Comparison of ENCODE assay signal across 11 cellular contexts in genomic region chr3:80733522-80734176, GRCh38.
A peak's percentile ranks its signal among the peaks of the same experiment; 100 is the strongest.
DNase-seq lines count a peak whose midpoint lies in the region; ATAC-seq, FAIRE-seq and TF ChIP-seq lines count a peak whose summit lies in the region.
"Had no signal": no experiment of that assay in that cellular context is flagged by ENCODE, and none has a peak within 500 bp of the region (broad histone marks: within the 10 kb centered on the region; RNA-seq: fewer than 3 reads in every experiment).

No MANE protein-coding gene starts in this region.

- no peaks in the 10 kb centered on the region for H3K36me3 ChIP-seq in mesenchymal stem cell (ENCODE audit: control insufficient read depth in 1 of 2, insufficient read depth in 2 of 2, low read depth in 1 of 2, low read length in 2 of 2)

- no peak overlapping the region for H3K14ac ChIP-seq in mesenchymal stem cell (ENCODE audit: low read length in 2 of 2)

- H2BK12ac ChIP-seq in mesenchymal stem cell (ENCODE audit: low read length in 2 of 2) = no peak overlapping the region

- no peak overlapping the region for H2BK15ac ChIP-seq in mesenchymal stem cell (ENCODE audit: low read depth, poor library complexity, severe bottlenecking)

- intact Hi-C loops in Calu3 (cut with micrococcal nuclease; ENCODE audit: unreplicated experiment) = loop anchor here (1.0 kb wide), 1 partner anchor 37 kb away; no protein-coding TSS in a partner anchor

- no peak for TF ChIP-seq POLR2A in H54 (IDR thresholded peaks at IDR 0.05; ENCODE audit: low read depth, low read length)

- DNase-seq in Calu3 = peak; percentile 68
- peak; percentile 63 for DNase-seq in MV-4-11 (lab: John Stamatoyannopoulos, UW)
- peak; percentile 71 to 92 for DNase-seq in cardiac fibroblast (ENCODE audit: low read depth in 2 of 2)
- DNase-seq in mesenchymal stem cell = peak; percentile 41
- DNase-seq in H54 (ENCODE audit: insufficient read length, low spot score) = no peak
- DNase-seq: CD4-positive, CD25-positive, alpha-beta regulatory T cell; naive thymus-derived CD4-positive, alpha-beta T cell; NCI-H1694 had no signal

- no peak overlapping the region for H3K4me2 ChIP-seq in mesenchymal stem cell (ENCODE audit: low read length, poor library complexity, severe bottlenecking)

- BruUV-seq in Calu3 (replicated peaks; lab: Mats Ljungman, UMichigan) = no TSS peak

- ATAC-seq in HG02759 (IDR thresholded peaks at IDR 0.05; ENCODE audit: unreplicated experiment) (no peak), HG03039 (IDR thresholded peaks at IDR 0.05; ENCODE audit: unreplicated experiment) (no peak), GM19328 (IDR thresholded peaks at IDR 0.05; ENCODE audit: unreplicated experiment) (no peak)
- ATAC-seq: naive thymus-derived CD4-positive, alpha-beta T cell had no signal

- H2BK5ac ChIP-seq in mesenchymal stem cell (ENCODE audit: low read depth, low read length, poor library complexity, severe bottlenecking) = no peak overlapping the region

- H3K79me1 ChIP-seq in mesenchymal stem cell (replicated peaks; ENCODE audit: low read length, poor library complexity, severe bottlenecking) = no peaks in the 10 kb centered on the region

- no peaks in the 10 kb centered on the region for H3K27me3 Mint-ChIP-seq in Calu3 (ENCODE audit: unreplicated experiment)
- H3K27me3 Mint-ChIP-seq: CD4-positive, CD25-positive, alpha-beta regulatory T cell; naive thymus-derived CD4-positive, alpha-beta T cell had no signal

- no peak overlapping the region for H3K18ac ChIP-seq in mesenchymal stem cell (ENCODE audit: low read depth in 1 of 2, low read length in 2 of 2)

- peaks cover 19% of the 10 kb centered on the region for H3K4me1 Mint-ChIP-seq in Calu3 (ENCODE audit: low read depth, unreplicated experiment)
- H3K4me1 Mint-ChIP-seq: CD4-positive, CD25-positive, alpha-beta regulatory T cell; naive thymus-derived CD4-positive, alpha-beta T cell had no signal

- H3K27me3 ChIP-seq in mesenchymal stem cell (ENCODE audit: control insufficient read depth in 1 of 2, insufficient read depth in 1 of 2, low read length in 2 of 2) = no peaks in the 10 kb centered on the region

- H2BK120ac ChIP-seq in mesenchymal stem cell (ENCODE audit: low read depth, low read length) = no peak overlapping the region

- peak overlapping the region; percentile 43 for H3K4me3 Mint-ChIP-seq in Calu3 (ENCODE audit: low read depth, unreplicated experiment)
- H3K4me3 Mint-ChIP-seq: CD4-positive, CD25-positive, alpha-beta regulatory T cell; naive thymus-derived CD4-positive, alpha-beta T cell had no signal

- H3K27ac ChIP-seq in mesenchymal stem cell (ENCODE audit: low read length, poor library complexity, severe bottlenecking) = peak overlapping the region; percentile 63

- H4K8ac ChIP-seq in mesenchymal stem cell (ENCODE audit: low read length) = no peak overlapping the region

- 36% methylated on average over 5 of the region's 5 CpGs for WGBS in mesenchymal stem cell

- no peaks in the 10 kb centered on the region for H3K9me3 ChIP-seq in mesenchymal stem cell (ENCODE audit: control insufficient read depth, low read length)

- H2AFZ ChIP-seq in mesenchymal stem cell (ENCODE audit: low read depth, low read length) = no peak overlapping the region

- H2AK5ac ChIP-seq in mesenchymal stem cell (ENCODE audit: low read length, severe bottlenecking) = no peak overlapping the region

- H3K4me1 ChIP-seq in mesenchymal stem cell (ENCODE audit: control insufficient read depth, insufficient read depth, low read depth, low read length) = no peaks in the 10 kb centered on the region

- peaks cover 2% of the 10 kb centered on the region for H3K9me3 Mint-ChIP-seq in Calu3 (ENCODE audit: low read depth, unreplicated experiment)

- H3K36me3 Mint-ChIP-seq in Calu3 (ENCODE audit: insufficient read depth, unreplicated experiment) = no peaks in the 10 kb centered on the region
- H3K36me3 Mint-ChIP-seq: CD4-positive, CD25-positive, alpha-beta regulatory T cell; naive thymus-derived CD4-positive, alpha-beta T cell had no signal

- TF ChIP-seq CTCF in Calu3 (IDR thresholded peaks at IDR 0.05; ENCODE audit: unreplicated experiment) (no peak), cardiac fibroblast (IDR thresholded peaks at IDR 0.05; ENCODE audit: low read depth, low read length) (no peak)

- H3K9ac ChIP-seq in mesenchymal stem cell (ENCODE audit: low read length) = no peak overlapping the region

- no peak overlapping the region for H3K23ac ChIP-seq in mesenchymal stem cell (ENCODE audit: low read length in 2 of 2)

- peak overlapping the region; percentile 83 for H3K27ac Mint-ChIP-seq in Calu3 (ENCODE audit: unreplicated experiment)
- H3K27ac Mint-ChIP-seq: CD4-positive, CD25-positive, alpha-beta regulatory T cell; naive thymus-derived CD4-positive, alpha-beta T cell had no signal

- H4K91ac ChIP-seq in mesenchymal stem cell (ENCODE audit: low read length) = no peak overlapping the region

- H3K4me3 ChIP-seq in cardiac fibroblast (replicated peaks in 1 of 2; ENCODE audit: low read depth in 2 of 2, low read length in 2 of 2) (no peak overlapping the region), mesenchymal stem cell (ENCODE audit: insufficient read depth in 1 of 2, low read depth in 1 of 2, low read length in 2 of 2) (no peak overlapping the region)

- no peak overlapping the region for H3K4ac ChIP-seq in mesenchymal stem cell (ENCODE audit: low read depth in 1 of 2, low read length in 2 of 2)

- CTCF ChIA-PET in Calu3 (lab: Charles Lee) = no interaction called here

- FAIRE-seq in H54 (lab: Jason Lieb, UNC) = no peak
